In genomic region chr11:78860720-78861422, GRCh38 we compare ENCODE assay signal across 13 cellular contexts.
DNase-seq lines count a peak whose midpoint lies in the region; ATAC-seq, FAIRE-seq and TF ChIP-seq lines count a peak whose summit lies in the region.
"Had no signal": no experiment of that assay in that cellular context is flagged by ENCODE, and none has a peak within 500 bp of the region (broad histone marks: within the 10 kb centered on the region; RNA-seq: fewer than 3 reads in every experiment).

No MANE protein-coding gene starts in this region.

- FAIRE-seq in frontal cortex (lab: Jason Lieb, UNC), result no peak

- no peak for ATAC-seq in GM18858 (IDR thresholded peaks at IDR 0.05; ENCODE audit: unreplicated experiment)
- ATAC-seq: right cardiac atrium had no signal

- TF ChIP-seq CTCF in fibroblast of villous mesenchyme (IDR thresholded peaks at IDR 0.05; ENCODE audit: insufficient read depth, low read depth, low read length), result no peak

- peak; percentile 2 for DNase-seq in CMK (ENCODE audit: low read depth)
- peak; percentile 2 for DNase-seq in HK-2 (ENCODE audit: unreplicated experiment)
- peak; percentile 55 for DNase-seq in SK-N-DZ (ENCODE audit: low spot score)
- peak; percentile 28 for DNase-seq in fibroblast of villous mesenchyme (ENCODE audit: low read depth)
- no peak for DNase-seq in frontal cortex (ENCODE audit: low spot score in 2 of 2)
- DNase-seq in SKM-1 (lab: John Stamatoyannopoulos, UW; ENCODE audit: unreplicated experiment), result no peak
- DNase-seq in HuH-7.5 (ENCODE audit: low spot score), result no peak
- DNase-seq: activated CD8-positive, alpha-beta memory T cell treated with anti-CD3 and anti-CD28 coated beads, Interleukin-2, amount 50 U/mL, for 48 hours; amygdala; CD4-positive, alpha-beta memory T cell had no signal

- H3K4me3 ChIP-seq in fibroblast of villous mesenchyme (ENCODE audit: low read depth, low read length), result no peak overlapping the region
- H3K4me3 ChIP-seq: HAP-1 had no signal

Comparison
In these comparisons a context has a peak if more than half of its experiments do, and no peak if none do; other contexts are left out.
1. DNase-seq: peak in CMK (single experiment), HK-2 (single experiment), SK-N-DZ (single experiment) and fibroblast of villous mesenchyme (single experiment); none in frontal cortex (0 of 2), SKM-1 (single experiment) and HuH-7.5 (single experiment).